ENCODE assay signal across 24 cellular contexts in genomic region chr5:133933169-133933509, GRCh38. TPM values are rescaled to one million over a fixed set of nuclear protein-coding genes. Genes with fewer than 3 reads are reported as not detected.
A peak's percentile ranks its signal among the peaks of the same experiment; 100 is the strongest.
DNase-seq lines count a peak whose midpoint lies in the region; ATAC-seq and TF ChIP-seq lines count a peak whose summit lies in the region.
"Had no signal": no experiment of that assay in that cellular context is flagged by ENCODE, and none has a peak within 500 bp of the region (broad histone marks: within the 10 kb centered on the region; RNA-seq: fewer than 3 reads in every experiment).

No MANE protein-coding gene starts in this region.

- no peaks in the 10 kb centered on the region for H3K36me3 ChIP-seq in PC-3 (ENCODE audit: low read depth, low read length)
- H3K36me3 ChIP-seq: BE2C, neural progenitor cell, upper lobe of right lung had no signal

- no peaks in the 10 kb centered on the region for H3K4me1 ChIP-seq in PC-3 (ENCODE audit: insufficient read depth, low read length)
- H3K4me1 ChIP-seq: neural progenitor cell, upper lobe of right lung had no signal

- H3K4me1 Mint-ChIP-seq in stimulated activated naive CD8-positive, alpha-beta T cell treated with anti-CD3 and anti-CD28 coated beads, Interleukin-15, Interleukin-2, amounts not matched to agents 100 ng/mL and 50 ng/mL, for 24 hours (ENCODE audit: low read depth), result peaks cover 81% of the 10 kb centered on the region
- peaks cover 29% of the 10 kb centered on the region for H3K4me1 Mint-ChIP-seq in activated naive CD8-positive, alpha-beta T cell (ENCODE audit: low read depth)

- no peaks in the 10 kb centered on the region for H3K9me3 ChIP-seq in PC-3 (ENCODE audit: low read length)
- H3K9me3 ChIP-seq: BE2C, Caco-2, mucosa of descending colon, upper lobe of right lung had no signal

- H3K9me2 ChIP-seq in PC-3 (replicated peaks; ENCODE audit: low read length), result no peaks in the 10 kb centered on the region

- no peaks in the 10 kb centered on the region for H3F3A ChIP-seq in PC-3 (ENCODE audit: low read length, unreplicated experiment)

- no peak for TF ChIP-seq CTCF in fibroblast of the aortic adventitia (IDR thresholded peaks at IDR 0.05; ENCODE audit: insufficient read depth, low read length)
- no peak for TF ChIP-seq CTCF in PC-3 (conservative IDR thresholded peaks at IDR 0.05; ENCODE audit: low read depth, low read length)

- H3K9me3 Mint-ChIP-seq in stimulated activated naive CD8-positive, alpha-beta T cell treated with anti-CD3 and anti-CD28 coated beads, Interleukin-15, Interleukin-2, amounts not matched to agents 100 ng/mL and 50 ng/mL, for 24 hours, result no peaks in the 10 kb centered on the region
- no peaks in the 10 kb centered on the region for H3K9me3 Mint-ChIP-seq in activated naive CD8-positive, alpha-beta T cell (ENCODE audit: low read depth)

- no peak overlapping the region for H3K4me2 ChIP-seq in PC-3 (ENCODE audit: low read length)
- H3K4me2 ChIP-seq: neural progenitor cell had no signal

- H4K20me1 ChIP-seq in PC-3 (ENCODE audit: low read length), result no peaks in the 10 kb centered on the region

- no peak for ATAC-seq in stimulated activated naive CD8-positive, alpha-beta T cell treated with anti-CD3 and anti-CD28 coated beads, Interleukin-15, Interleukin-2, amounts not matched to agents 100 U/mL and 50 U/mL, for 24 hours
- ATAC-seq in PC-3, result no peak
- ATAC-seq in HG02798 (IDR thresholded peaks at IDR 0.05; ENCODE audit: poor library complexity, unreplicated experiment), result no peak

- POLR2A ChIA-PET in PC-3 (lab: Charles Lee; ENCODE audit: unreplicated experiment), result no interaction called here

- DNase-seq in stimulated activated naive CD8-positive, alpha-beta T cell treated with anti-CD3 and anti-CD28 coated beads, Interleukin-15, Interleukin-2, amounts not matched to agents 100 U/mL and 50 U/mL, for 24 hours, result no peak
- DNase-seq in fibroblast of the aortic adventitia (ENCODE audit: low read depth) (peak; percentile 45), superior temporal gyrus (ENCODE audit: extremely low spot score) (no peak), CD1c-positive myeloid dendritic cell (ENCODE audit: extremely low spot score) (no peak), PC-3 (no peak)
- DNase-seq: activated CD4-positive, alpha-beta T cell treated with anti-CD3 and anti-CD28 coated beads, Interleukin-2, amount 10 ng/mL, durations not matched to agents 7 days and 5 days; activated CD8-positive, alpha-beta memory T cell treated with anti-CD3 and anti-CD28 coated beads, Interleukin-2, amount 50 U/mL, for 4 hours; activated effector memory CD4-positive, alpha-beta T cell treated with anti-CD3 and anti-CD28 coated beads, Interleukin-2, amount 50 U/mL, for 16 hours; BE2C; Caco-2; dermis blood vessel endothelial cell; DMS79; kidney; NCI-H187; NCI-H748 treated with DMSO at 0.1 percent for 48 hours; stimulated activated CD4-positive, alpha-beta T cell treated with anti-CD3 and anti-CD28 coated beads, Interleukin-15, amount 100 ng/mL, for 24 hours; T-helper 2 cell; upper lobe of right lung had no signal

- intact Hi-C loops in PC-3 (cut with micrococcal nuclease), result no loop called here

- no peaks in the 10 kb centered on the region for H3K36me3 Mint-ChIP-seq in stimulated activated naive CD8-positive, alpha-beta T cell treated with anti-CD3 and anti-CD28 coated beads, Interleukin-15, Interleukin-2, amounts not matched to agents 100 ng/mL and 50 ng/mL, for 24 hours (ENCODE audit: low read depth)
- no peaks in the 10 kb centered on the region for H3K36me3 Mint-ChIP-seq in activated naive CD8-positive, alpha-beta T cell
- H3K36me3 Mint-ChIP-seq: neural progenitor cell had no signal

- H3K27me3 ChIP-seq in PC-3 (ENCODE audit: low read length), result no peaks in the 10 kb centered on the region
- H3K27me3 ChIP-seq: BE2C, neural progenitor cell, upper lobe of right lung had no signal

- H3K4me3 ChIP-seq in fibroblast of the aortic adventitia (ENCODE audit: low read depth, low read length) (no peak overlapping the region), PC-3 (ENCODE audit: low read length) (no peak overlapping the region)
- H3K4me3 ChIP-seq: mucosa of descending colon, neural progenitor cell, SK-N-MC, upper lobe of right lung had no signal

- H2AFZ ChIP-seq in PC-3 (ENCODE audit: low read length), result no peak overlapping the region
- H2AFZ ChIP-seq: neural progenitor cell had no signal

- no peaks in the 10 kb centered on the region for H3K27me3 Mint-ChIP-seq in stimulated activated naive CD8-positive, alpha-beta T cell treated with anti-CD3 and anti-CD28 coated beads, Interleukin-15, Interleukin-2, amounts not matched to agents 100 ng/mL and 50 ng/mL, for 24 hours
- no peaks in the 10 kb centered on the region for H3K27me3 Mint-ChIP-seq in activated naive CD8-positive, alpha-beta T cell
- H3K27me3 Mint-ChIP-seq: activated CD4-positive, alpha-beta T cell treated with anti-CD3 and anti-CD28 coated beads, Interleukin-2, amount 10 ng/mL, durations not matched to agents 7 days and 5 days had no signal

- H3K27ac ChIP-seq in PC-3 (ENCODE audit: low read length), result no peak overlapping the region
- H3K27ac ChIP-seq: neural progenitor cell, SK-N-MC, upper lobe of right lung had no signal

- no peak overlapping the region for H3K9ac ChIP-seq in PC-3 (ENCODE audit: low read length)
- H3K9ac ChIP-seq: neural progenitor cell had no signal

- peak overlapping the region; percentile 4 for H3K4me3 Mint-ChIP-seq in stimulated activated naive CD8-positive, alpha-beta T cell treated with anti-CD3 and anti-CD28 coated beads, Interleukin-15, Interleukin-2, amounts not matched to agents 100 ng/mL and 50 ng/mL, for 24 hours
- no peak overlapping the region for H3K4me3 Mint-ChIP-seq in activated naive CD8-positive, alpha-beta T cell
- H3K4me3 Mint-ChIP-seq: activated CD4-positive, alpha-beta T cell treated with anti-CD3 and anti-CD28 coated beads, Interleukin-2, amount 10 ng/mL, durations not matched to agents 7 days and 5 days; neural progenitor cell had no signal

- CTCF ChIA-PET in PC-3 (lab: Charles Lee), result no interaction called here

- H3K27ac Mint-ChIP-seq in stimulated activated naive CD8-positive, alpha-beta T cell treated with anti-CD3 and anti-CD28 coated beads, Interleukin-15, Interleukin-2, amounts not matched to agents 100 ng/mL and 50 ng/mL, for 24 hours, result peak overlapping the region; percentile 99
- peak overlapping the region; percentile 5 for H3K27ac Mint-ChIP-seq in activated naive CD8-positive, alpha-beta T cell
- H3K27ac Mint-ChIP-seq: activated CD4-positive, alpha-beta T cell treated with anti-CD3 and anti-CD28 coated beads, Interleukin-2, amount 10 ng/mL, durations not matched to agents 7 days and 5 days; neural progenitor cell had no signal

- no TSS peak for BruUV-seq in PC-3 (replicated peaks; lab: Mats Ljungman, UMichigan)

- no peaks in the 10 kb centered on the region for H3K79me2 ChIP-seq in PC-3 (ENCODE audit: low read length)

RNA-seq across cellular contexts. Expression of gene C5orf15, which starts 35.3 kb away (rescaled TPM):
- total RNA-seq in fibroblast of the aortic adventitia (ENCODE audit: low replicate concordance) (31.1 and 66.6 TPM in 2 replicates), PC-3 (2014; rRNA removed) (22.7 and 45.2 TPM in 2 replicates)
